ENCODE assay signal across 8 cellular contexts in the genomic region with DNA sequence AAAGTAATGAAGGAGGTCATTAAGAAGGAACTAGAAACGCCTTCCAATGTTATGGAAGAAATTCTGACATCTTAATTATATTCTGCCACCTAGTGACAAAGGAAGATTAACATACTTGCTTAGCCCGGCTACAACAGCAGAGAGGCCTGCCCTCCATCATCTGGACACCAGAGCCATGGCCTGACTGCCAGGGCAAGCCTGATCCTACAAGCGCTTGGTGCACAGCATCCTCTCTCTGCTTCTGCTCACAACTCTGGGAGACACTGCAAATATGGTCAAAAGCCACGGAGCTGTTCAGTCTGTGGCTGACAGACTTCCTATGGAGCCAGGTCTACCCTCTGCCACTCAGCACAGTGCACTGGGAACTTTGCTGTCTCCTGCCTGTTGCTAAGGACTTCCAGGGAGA.
DNase-seq lines count a peak whose midpoint lies in the region; ATAC-seq and TF ChIP-seq lines count a peak whose summit lies in the region.

No MANE protein-coding gene starts in this region.

- H3K4me3 Mint-ChIP-seq in T-helper 17 cell: no peak overlapping the region

- no peaks in the 10 kb centered on the region for H3K36me3 Mint-ChIP-seq in T-helper 17 cell (ENCODE audit: low read depth)

- H3F3A ChIP-seq in MM.1S (ENCODE audit: insufficient read depth, low read length): no peaks in the 10 kb centered on the region

- peaks cover 18% of the 10 kb centered on the region for H3K4me1 Mint-ChIP-seq in T-helper 17 cell

- no peaks in the 10 kb centered on the region for H3K27me3 Mint-ChIP-seq in T-helper 17 cell

- DNase-seq in stimulated activated CD4-positive, alpha-beta T cell treated with anti-CD3 and anti-CD28 coated beads, Interleukin-12 subunit alpha, Interleukin-12 subunit beta, amount 100 ng/mL, for 4 hours: peak; percentile 4
- DNase-seq in stimulated activated CD4-positive, alpha-beta T cell treated with anti-CD3 and anti-CD28 coated beads, Interleukin-4, amount 100 ng/mL, for 24 hours: no peak
- DNase-seq in H4 (ENCODE audit: low spot score) (peak; percentile 75), MM.1S (peak; percentile 76), T-helper 17 cell (peak in 1 of 3 donors; percentile 6), epidermal melanocyte (ENCODE audit: insufficient read length, low spot score) (peak; percentile 84), middle frontal gyrus (ENCODE audit: extremely low spot score, low spot score) (peak; percentile 59), upper lobe of right lung (peak; percentile 71)

- H4K20me1 ChIP-seq in MM.1S (ENCODE audit: insufficient read depth, low read length): no peaks in the 10 kb centered on the region

- no peaks in the 10 kb centered on the region for H3K9me2 ChIP-seq in MM.1S (replicated peaks; ENCODE audit: insufficient read depth, low read length)

- H3K36me3 ChIP-seq in MM.1S (replicated peaks; ENCODE audit: insufficient read depth, low read length) (no peaks in the 10 kb centered on the region), upper lobe of right lung (no peaks in the 10 kb centered on the region)

- peak; percentile 86 for ATAC-seq in T-helper 17 cell
- ATAC-seq in upper lobe of right lung: peak; percentile 95

- H3K4me2 ChIP-seq in MM.1S (ENCODE audit: low read depth, low read length): no peak overlapping the region

- H3K9ac ChIP-seq in MM.1S (ENCODE audit: low read length): no peak overlapping the region

- H2AFZ ChIP-seq in MM.1S (ENCODE audit: low read length): peak overlapping the region; percentile 35; the same call in 1 of the 2 replicates

- H3K27me3 ChIP-seq in MM.1S (replicated peaks; ENCODE audit: insufficient read depth, low read length): no peaks in the 10 kb centered on the region
- H3K27me3 ChIP-seq in upper lobe of right lung: no peaks in the 10 kb centered on the region

- H3K27ac ChIP-seq in MM.1S (ENCODE audit: low read length) (no peak overlapping the region), upper lobe of right lung (no peak overlapping the region)

- no peaks in the 10 kb centered on the region for H3K79me2 ChIP-seq in MM.1S (ENCODE audit: low read length)

- H3K4me1 ChIP-seq in MM.1S (ENCODE audit: low read length) (peaks cover 11% of the 10 kb centered on the region), upper lobe of right lung (no peaks in the 10 kb centered on the region)

- no peak overlapping the region for H3K27ac Mint-ChIP-seq in T-helper 17 cell

- H3K9me3 ChIP-seq in MM.1S (replicated peaks; ENCODE audit: insufficient read depth, low read length) (no peaks in the 10 kb centered on the region), T-helper 17 cell (ENCODE audit: control insufficient read depth, low read length, poor library complexity, severe bottlenecking) (no peaks in the 10 kb centered on the region), upper lobe of right lung (no peaks in the 10 kb centered on the region)

- intact Hi-C loops in upper lobe of right lung (cut with DNase I): loop anchor here (10.0 kb wide), 1 partner anchor 258 kb away; no protein-coding TSS in a partner anchor

- H3K4me3 ChIP-seq in MM.1S (ENCODE audit: low read length) (no peak overlapping the region), upper lobe of right lung (no peak overlapping the region)

- TF ChIP-seq CTCF in MM.1S (IDR thresholded peaks at IDR 0.05; ENCODE audit: low read length) (peak; percentile 61), upper lobe of right lung (IDR thresholded peaks at IDR 0.05) (peak; percentile 59)
